Comparison of ENCODE assay signal across 32 cellular contexts in the genomic region with DNA sequence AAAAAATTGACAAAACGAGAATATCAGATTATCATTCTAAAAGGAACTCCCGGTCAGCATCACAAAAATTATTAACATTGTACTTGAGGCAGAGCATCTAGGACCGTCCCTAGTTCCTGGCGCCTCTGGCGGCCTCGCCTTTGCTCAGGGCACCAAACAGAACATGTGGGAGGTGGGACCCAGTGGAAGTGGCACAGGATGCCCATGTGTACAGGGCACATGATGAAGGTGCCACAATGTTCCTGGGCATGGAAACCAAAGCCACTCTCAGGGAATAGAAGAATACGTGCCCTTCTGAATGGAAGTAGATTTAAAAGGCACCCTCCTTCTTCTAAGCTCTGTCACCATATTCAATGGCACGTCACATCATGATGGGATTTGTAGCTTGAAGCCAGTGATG. TPM values are rescaled to one million over a fixed set of nuclear protein-coding genes. Genes with fewer than 3 reads are reported as not detected.
A peak's percentile ranks its signal among the peaks of the same experiment; 100 is the strongest.
DNase-seq lines count a peak whose midpoint lies in the region; ATAC-seq, FAIRE-seq and TF ChIP-seq lines count a peak whose summit lies in the region.
"Had no signal": no experiment of that assay in that cellular context is flagged by ENCODE, and none has a peak within 500 bp of the region (broad histone marks: within the 10 kb centered on the region; RNA-seq: fewer than 3 reads in every experiment).

No MANE protein-coding gene starts in this region.

- H2AFZ ChIP-seq in PC-9: no peak overlapping the region
- no peak overlapping the region for H2AFZ ChIP-seq in neuronal stem cell (ENCODE audit: low read length)

- peaks cover 41% of the 10 kb centered on the region for H3K4me1 ChIP-seq in PC-9 (replicated peaks; ENCODE audit: insufficient read depth)
- no peaks in the 10 kb centered on the region for H3K4me1 ChIP-seq in esophagus muscularis mucosa
- H3K4me1 ChIP-seq in neuronal stem cell (ENCODE audit: control insufficient read depth in 2 of 2, insufficient read depth in 1 of 2, low read depth in 1 of 2, low read length in 2 of 2): no peaks in the 10 kb centered on the region
- H3K4me1 ChIP-seq in ascending aorta: no peaks in the 10 kb centered on the region
- H3K4me1 ChIP-seq: BE2C, BLaER1 had no signal

- WGBS in esophagus muscularis mucosa: 89% methylated on average over 8 of the region's 8 CpGs
- no CpG with 5 or more reads among the region's 8 CpGs for WGBS in neuronal stem cell (ENCODE audit: extremely low coverage in 2 of 2, insufficient read length in 2 of 2, insufficient replicate concordance in 1 of 2), 2 donors

- no peaks in the 10 kb centered on the region for H3K79me1 ChIP-seq in neuronal stem cell (ENCODE audit: low read depth, low read length)

- no peak overlapping the region for H3K4me2 ChIP-seq in PC-9
- no peak overlapping the region for H3K4me2 ChIP-seq in neuronal stem cell (ENCODE audit: insufficient read depth, low read length, poor library complexity, severe bottlenecking)
- H3K4me2 ChIP-seq: BLaER1 had no signal

- DNase-seq in PC-9: no peak
- peak; percentile 53 for DNase-seq in esophagus muscularis mucosa (ENCODE audit: extremely low spot score)
- no peak for DNase-seq in neuronal stem cell (ENCODE audit: low spot score)
- no peak for DNase-seq in urothelium cell line (ENCODE audit: low spot score)
- DNase-seq in ascending aorta (ENCODE audit: low spot score in 2 of 2): no peak
- DNase-seq in NCI-H1694 (lab: John Stamatoyannopoulos, UW): no peak
- DNase-seq: 8988T; ACHN; BE2C; C1 segment of cervical spinal cord; CD4-positive, alpha-beta memory T cell; CD4-positive, CD25-positive, alpha-beta regulatory T cell; CD8-positive, alpha-beta memory T cell; COR-L47; DMS 273 treated with DMSO at 0.1 percent for 48 hours; DMS153; DMS53; DMS79; DND-41; EL; GDM1 had no signal

- H4K91ac ChIP-seq in neuronal stem cell (ENCODE audit: low read depth, low read length, poor library complexity): no peak overlapping the region

- no peak overlapping the region for H2BK12ac ChIP-seq in neuronal stem cell (ENCODE audit: low read length)

- CTCF ChIA-PET in PC-9 (lab: Charles Lee): no interaction called here

- H4K8ac ChIP-seq in neuronal stem cell (ENCODE audit: low read depth, low read length): no peak overlapping the region

- H3F3A ChIP-seq in PC-9 (ENCODE audit: insufficient read depth, low read depth): peaks cover 33% of the 10 kb centered on the region

- H2BK15ac ChIP-seq in neuronal stem cell (ENCODE audit: low read length): no peak overlapping the region

- intact Hi-C loops in PC-9 (cut with micrococcal nuclease; ENCODE audit: unreplicated experiment): no loop called here
- intact Hi-C loops in esophagus muscularis mucosa (cut with DNase I): no loop called here
- intact Hi-C loops in ascending aorta (cut with DNase I): no loop called here

- H3K4ac ChIP-seq in neuronal stem cell (ENCODE audit: low read length): no peak overlapping the region

- no peaks in the 10 kb centered on the region for H3K36me3 ChIP-seq in PC-9 (ENCODE audit: low read depth)
- no peaks in the 10 kb centered on the region for H3K36me3 ChIP-seq in esophagus muscularis mucosa
- no peaks in the 10 kb centered on the region for H3K36me3 ChIP-seq in neuronal stem cell (replicated peaks in 1 of 2; ENCODE audit: control insufficient read depth in 2 of 2, insufficient read depth in 2 of 2, low read length in 2 of 2)
- H3K36me3 ChIP-seq in ascending aorta: no peaks in the 10 kb centered on the region
- H3K36me3 ChIP-seq: BE2C, BLaER1 had no signal

- FAIRE-seq in urothelium cell line (lab: Jason Lieb, UNC): peak; percentile 72
- FAIRE-seq: A204.1, GM12878, GM12892, GM18507, GM19239 had no signal

- no peak overlapping the region for H3K18ac ChIP-seq in neuronal stem cell (ENCODE audit: low read length)

- ATAC-seq in GM18873 (IDR thresholded peaks at IDR 0.05; ENCODE audit: low FRiP score, unreplicated experiment): no peak
- ATAC-seq: GM12878 had no signal

- H2BK120ac ChIP-seq in neuronal stem cell (ENCODE audit: low read depth, low read length): no peak overlapping the region

- H3K27ac ChIP-seq in PC-9: peak overlapping the region; percentile 99
- no peak overlapping the region for H3K27ac ChIP-seq in esophagus muscularis mucosa (replicated peaks in 1 of 4)
- no peak overlapping the region for H3K27ac ChIP-seq in neuronal stem cell (replicated peaks; ENCODE audit: low read length)
- no peak overlapping the region for H3K27ac ChIP-seq in ascending aorta
- H3K27ac ChIP-seq: BLaER1 had no signal

- H3K4me3 ChIP-seq in PC-9: no peak overlapping the region
- H3K4me3 ChIP-seq in esophagus muscularis mucosa: no peak overlapping the region
- H3K4me3 ChIP-seq in neuronal stem cell (ENCODE audit: low read length in 2 of 2): no peak overlapping the region
- H3K4me3 ChIP-seq in ascending aorta: no peak overlapping the region
- H3K4me3 ChIP-seq: BLaER1, GM12878 had no signal

- no peaks in the 10 kb centered on the region for H3K27me3 ChIP-seq in PC-9 (ENCODE audit: insufficient read depth, low read depth)
- peaks cover 0 to 18% (median 0%) of the 10 kb centered on the region in 4 donors for H3K27me3 ChIP-seq in esophagus muscularis mucosa
- H3K27me3 ChIP-seq in neuronal stem cell (ENCODE audit: control insufficient read depth in 3 of 3, insufficient read depth in 3 of 3, low read depth in 1 of 3, low read length in 3 of 3): no peaks in the 10 kb centered on the region
- no peaks in the 10 kb centered on the region for H3K27me3 ChIP-seq in ascending aorta
- H3K27me3 ChIP-seq: BE2C, BLaER1 had no signal

- no peak overlapping the region for H2AK5ac ChIP-seq in neuronal stem cell (ENCODE audit: low read depth, low read length)

- no peak for TF ChIP-seq CTCF in PC-9 (conservative IDR thresholded peaks at IDR 0.05)
- TF ChIP-seq CTCF in esophagus muscularis mucosa (IDR thresholded peaks at IDR 0.05): no peak
- no peak for TF ChIP-seq CTCF in ascending aorta (IDR thresholded peaks at IDR 0.05)

- no peaks in the 10 kb centered on the region for H3K79me2 ChIP-seq in PC-9 (ENCODE audit: low read depth)

- H3K9me3 ChIP-seq in PC-9 (ENCODE audit: insufficient read depth, low read depth) (no peaks in the 10 kb centered on the region; the same call in none of the 2 replicates), esophagus muscularis mucosa (peaks cover 0 to 1% (median 0%) of the 10 kb centered on the region in 4 donors), neuronal stem cell (replicated peaks in 1 of 2; ENCODE audit: control insufficient read depth in 2 of 2, insufficient read depth in 1 of 2, low read depth in 1 of 2, low read length in 2 of 2) (no peaks in the 10 kb centered on the region), ascending aorta (no peaks in the 10 kb centered on the region)
- H3K9me3 ChIP-seq: BE2C, BLaER1 had no signal

- no peak overlapping the region for H3K14ac ChIP-seq in neuronal stem cell (ENCODE audit: low read length)

- POLR2A ChIA-PET in PC-9 (lab: Charles Lee; ENCODE audit: unreplicated experiment): no interaction called here

- no peaks in the 10 kb centered on the region for H4K20me1 ChIP-seq in PC-9 (ENCODE audit: insufficient read depth)
- H4K20me1 ChIP-seq: BLaER1 had no signal

- TF ChIP-seq EP300 in esophagus muscularis mucosa (IDR thresholded peaks at IDR 0.05): no peak

- TF ChIP-seq POLR2A in esophagus muscularis mucosa (IDR thresholded peaks at IDR 0.05; ENCODE audit: low read depth): no peak

- no peak overlapping the region for H3K23ac ChIP-seq in neuronal stem cell (ENCODE audit: low read depth, low read length, poor library complexity)

- peak overlapping the region; percentile 34 for H3K9ac ChIP-seq in neuronal stem cell (ENCODE audit: low read depth, low read length, poor library complexity)
- H3K9ac ChIP-seq: BLaER1 had no signal

- no TSS peak for BruUV-seq in PC-9 (replicated peaks; lab: Mats Ljungman, UMichigan)

- H3K9me2 ChIP-seq in PC-9 (ENCODE audit: insufficient read depth): no peaks in the 10 kb centered on the region

- H2BK5ac ChIP-seq in neuronal stem cell (ENCODE audit: low read length): no peak overlapping the region

RNA-seq across cellular contexts. Expression of gene MARCO, which starts 30.1 kb away (rescaled TPM):
- total RNA-seq in PC-9 (2021) (not detected in 2 replicates), esophagus muscularis mucosa (10 to 100 TPM in 2 of 4 donors, 1 to 10 TPM in 2; 7.3 to 19.8 (median 12.9) TPM), ascending aorta (28.4 TPM)
- polyA plus RNA-seq in neuronal stem cell (2013, experiment 1 of 2): not detected
- polyA plus RNA-seq in neuronal stem cell (2013, experiment 2 of 2): not detected
- total RNA-seq: A673; CD4-positive, CD25-positive, alpha-beta regulatory T cell; CD8-positive, alpha-beta memory T cell; Daoy; G401 had no signal
- polyA plus RNA-seq: AG04450; CD4-positive, alpha-beta memory T cell; CD4-positive, CD25-positive, alpha-beta regulatory T cell; CD8-positive, alpha-beta memory T cell had no signal
